ENCODE assay signal across 12 cellular contexts in the genomic region with DNA sequence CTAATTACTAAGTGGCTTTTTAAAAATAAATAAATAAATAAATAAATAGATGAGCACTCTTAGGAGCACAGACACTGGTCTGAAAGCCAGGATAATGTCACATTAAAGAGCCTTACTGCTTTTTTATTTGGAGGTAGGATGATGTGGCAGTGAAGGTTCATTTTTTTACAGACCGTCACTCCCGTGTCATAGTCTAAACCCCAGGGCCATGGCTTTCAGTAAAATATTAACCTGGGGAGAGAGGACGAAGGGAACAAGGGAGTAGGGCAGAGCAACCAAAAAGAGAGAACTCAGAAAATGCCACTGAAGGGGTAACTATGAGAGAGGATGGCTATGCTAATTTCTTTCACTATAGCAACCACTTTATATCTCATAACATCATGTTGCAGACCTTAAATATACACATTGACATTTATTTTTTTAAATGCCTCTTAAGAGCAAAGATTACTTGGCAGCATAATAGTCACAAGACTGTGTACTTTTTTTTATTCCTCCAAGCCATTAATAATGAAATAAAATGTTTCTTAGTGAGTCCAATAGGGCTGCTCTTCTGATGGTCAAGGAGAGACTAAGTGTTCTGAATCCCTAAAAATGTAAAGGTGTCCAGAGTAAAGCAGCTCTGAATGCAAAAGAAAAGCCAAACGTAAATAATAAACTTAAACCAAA.
A peak's percentile ranks its signal among the peaks of the same experiment; 100 is the strongest.
DNase-seq lines count a peak whose midpoint lies in the region; ATAC-seq and TF ChIP-seq lines count a peak whose summit lies in the region.
"Had no signal": no experiment of that assay in that cellular context is flagged by ENCODE, and none has a peak within 500 bp of the region (broad histone marks: within the 10 kb centered on the region; RNA-seq: fewer than 3 reads in every experiment).

No MANE protein-coding gene starts in this region.

- no peaks in the 10 kb centered on the region for H3K79me2 ChIP-seq in osteoblast (ENCODE audit: insufficient read depth, low read length)

- no peaks in the 10 kb centered on the region for H4K20me1 ChIP-seq in osteoblast (ENCODE audit: insufficient read depth, low read length)
- H4K20me1 ChIP-seq: BLaER1 treated with 17β-estradiol and CSF1 and Interleukin-3, amounts not matched to agents 10 nM and 100 nM had no signal

- peak; percentile 96 to 98 (median 98) for ATAC-seq in right lobe of liver
- ATAC-seq: CD8-positive, alpha-beta T cell had no signal

- 40% methylated on average over 4 of the region's 4 CpGs for WGBS in right lobe of liver (ENCODE audit: insufficient coverage, low coverage, low lambda C conversion rate, missing lambda C conversion rate)

- H3K4me1 ChIP-seq in right lobe of liver (peaks cover 0 to 9% (median 0%) of the 10 kb centered on the region in 4 donors), osteoblast (ENCODE audit: insufficient read depth, low read length) (peaks cover 6% of the 10 kb centered on the region)
- H3K4me1 ChIP-seq in effector memory CD4-positive, alpha-beta T cell (ENCODE audit: control insufficient read depth, insufficient read depth, low read length, poor library complexity, severe bottlenecking): no peaks in the 10 kb centered on the region
- H3K4me1 ChIP-seq: BLaER1 treated with 17β-estradiol and CSF1 and Interleukin-3, amounts not matched to agents 10 nM and 100 nM had no signal

- no peak for TF ChIP-seq CTCF in right lobe of liver (IDR thresholded peaks at IDR 0.05)
- TF ChIP-seq CTCF in osteoblast (IDR thresholded peaks at IDR 0.05; ENCODE audit: extremely low read depth, low read depth, low read length): no peak

- H3K27ac ChIP-seq in right lobe of liver (peak overlapping the region in 2 of 3 donors; percentile 18 to 44), osteoblast (ENCODE audit: low read depth, low read length) (no peak overlapping the region)
- no peak overlapping the region for H3K27ac ChIP-seq in effector memory CD4-positive, alpha-beta T cell (ENCODE audit: insufficient read depth, low read length, poor library complexity, severe bottlenecking)
- H3K27ac ChIP-seq: BLaER1 treated with 17β-estradiol and CSF1 and Interleukin-3, amounts not matched to agents 10 nM and 100 nM had no signal

- intact Hi-C loops in right lobe of liver (cut with DNase I): no loop called here

- H3K4me2 ChIP-seq in osteoblast (ENCODE audit: insufficient read depth, low read length): no peak overlapping the region
- H3K4me2 ChIP-seq: BLaER1 treated with 17β-estradiol and CSF1 and Interleukin-3, amounts not matched to agents 10 nM and 100 nM had no signal

- H3K36me3 ChIP-seq in right lobe of liver (no peaks in the 10 kb centered on the region), osteoblast (ENCODE audit: insufficient read depth, low read length) (no peaks in the 10 kb centered on the region)
- no peaks in the 10 kb centered on the region for H3K36me3 ChIP-seq in effector memory CD4-positive, alpha-beta T cell (ENCODE audit: control insufficient read depth, insufficient read depth, low read length)

- no peaks in the 10 kb centered on the region for H3K27me3 ChIP-seq in right lobe of liver
- H3K27me3 ChIP-seq in effector memory CD4-positive, alpha-beta T cell (replicated peaks; ENCODE audit: control insufficient read depth, insufficient read depth, low read length, poor library complexity, severe bottlenecking): no peaks in the 10 kb centered on the region
- H3K27me3 ChIP-seq in osteoblast (ENCODE audit: insufficient read depth, low read length): no peaks in the 10 kb centered on the region
- H3K27me3 ChIP-seq: BLaER1 treated with 17β-estradiol and CSF1 and Interleukin-3, amounts not matched to agents 10 nM and 100 nM had no signal

- TF ChIP-seq POLR2A in right lobe of liver (IDR thresholded peaks at IDR 0.05): no peak

- no peak overlapping the region for H2AFZ ChIP-seq in osteoblast (ENCODE audit: low read length)

- DNase-seq in D341Med (ENCODE audit: low spot score) (peak; percentile 9), NCI-H69 (lab: John Stamatoyannopoulos, UW) (peak; percentile 70), kidney tubule cell (ENCODE audit: low spot score) (peak; percentile 68), right lobe of liver (peak in 1 of 3 donors; percentile 45), NCI-H2227 treated with DMSO at 0.1 percent for 48 hours (lab: John Stamatoyannopoulos, UW) (no peak), osteoblast (ENCODE audit: insufficient read length, low spot score, missing footprints) (no peak)
- DNase-seq in effector memory CD4-positive, alpha-beta T cell: no peak
- DNase-seq in activated CD8-positive, alpha-beta memory T cell treated with anti-CD3 and anti-CD28 coated beads, Interleukin-2, amount 50 U/mL, for 4 hours: no peak
- DNase-seq: CD8-positive, alpha-beta T cell; H9; IMR-90 had no signal

- H3K4me3 ChIP-seq in right lobe of liver (no peak overlapping the region), osteoblast (ENCODE audit: insufficient read depth, low read length) (no peak overlapping the region)
- no peak overlapping the region for H3K4me3 ChIP-seq in effector memory CD4-positive, alpha-beta T cell (ENCODE audit: insufficient read depth, low read depth, low read length, poor library complexity, severe bottlenecking)
- H3K4me3 ChIP-seq: BLaER1 treated with 17β-estradiol and CSF1 and Interleukin-3, amounts not matched to agents 10 nM and 100 nM had no signal

- H3K9me3 ChIP-seq in right lobe of liver (no peaks in the 10 kb centered on the region), osteoblast (ENCODE audit: low read depth, low read length) (no peaks in the 10 kb centered on the region)
- H3K9me3 ChIP-seq in effector memory CD4-positive, alpha-beta T cell (ENCODE audit: control insufficient read depth, low read length): no peaks in the 10 kb centered on the region

Comparison
In these comparisons a context has a peak if more than half of its experiments do, and no peak if none do; other contexts are left out.
1. DNase-seq: peak in D341Med (single experiment), NCI-H69 (single experiment) and kidney tubule cell (single experiment); none in effector memory CD4-positive, alpha-beta T cell (0 of 3), NCI-H2227 treated with DMSO at 0.1 percent for 48 hours (single experiment), osteoblast (single experiment) and activated CD8-positive, alpha-beta memory T cell treated with anti-CD3 and anti-CD28 coated beads, Interleukin-2, amount 50 U/mL, for 4 hours (single experiment).
2. H3K27ac ChIP-seq: peak in right lobe of liver (2 of 3); none in effector memory CD4-positive, alpha-beta T cell (single experiment) and osteoblast (single experiment).